In genomic region chr17:78253946-78254672, GRCh38 we compare ENCODE assay signal across 1 cellular context.
TF ChIP-seq lines count a peak whose summit lies in the region.

No MANE protein-coding gene starts in this region.

TF ChIP-seq in HepG2, 621 proteins besides CTCF, POLR2A, EP300 and RAD21 (continued from another document and continues in another):
- TF ChIP-seq USF2 (IDR thresholded peaks at IDR 0.05; ENCODE audit: low read depth, low read length) (no peak), USF2 (CRISPR knock-in tag; IDR thresholded peaks at IDR 0.05; ENCODE audit: borderline replicate concordance) (peak; percentile 27; the same call in 1 of the 2 replicates), SALL2 (CRISPR knock-in tag; IDR thresholded peaks at IDR 0.05) (peak; percentile 91), JARID2 (CRISPR knock-in tag; IDR thresholded peaks at IDR 0.05; ENCODE audit: insufficient replicate concordance) (peak; percentile 51), ZNF567 (CRISPR knock-in tag; IDR thresholded peaks at IDR 0.05; ENCODE audit: borderline replicate concordance) (peak; percentile 90; the same call in 1 of the 2 replicates), ZFYVE20 (CRISPR knock-in tag; IDR thresholded peaks at IDR 0.05; ENCODE audit: borderline replicate concordance, low read depth) (peak; percentile 85; the same call in 1 of the 2 replicates), ZNF597 (CRISPR knock-in tag; IDR thresholded peaks at IDR 0.05) (no peak), ZMYM3 (CRISPR knock-in tag; IDR thresholded peaks at IDR 0.05) (peak; percentile 15; the same call in 1 of the 2 replicates), HOXA3 (CRISPR knock-in tag; IDR thresholded peaks at IDR 0.05) (peak; percentile 92), CREB3 (CRISPR knock-in tag; IDR thresholded peaks at IDR 0.05) (peak; percentile 76; the same call in 1 of the 2 replicates), MAF1 (CRISPR knock-in tag; IDR thresholded peaks at IDR 0.05; ENCODE audit: borderline replicate concordance) (peak; percentile 62; the same call in 1 of the 2 replicates), MTA1 (CRISPR knock-in tag; IDR thresholded peaks at IDR 0.05; ENCODE audit: borderline replicate concordance) (peak; percentile 21; the same call in 1 of the 2 replicates), PATZ1 (CRISPR knock-in tag; IDR thresholded peaks at IDR 0.05) (peak; percentile 91), SIX1 (CRISPR knock-in tag; IDR thresholded peaks at IDR 0.05; ENCODE audit: borderline replicate concordance) (no peak), ZNF777 (CRISPR knock-in tag; IDR thresholded peaks at IDR 0.05) (peak; percentile 75), PAX8 (CRISPR knock-in tag; IDR thresholded peaks at IDR 0.05; ENCODE audit: borderline replicate concordance) (peak; percentile 46; the same call in 1 of the 2 replicates), AGO1 (IDR thresholded peaks at IDR 0.05; ENCODE audit: low read depth, low read length, poor library complexity, severe bottlenecking) (peak; percentile 48), ZNF362 (CRISPR knock-in tag; IDR thresholded peaks at IDR 0.05; ENCODE audit: borderline replicate concordance) (no peak; the same call in 1 of the 2 replicates), ZNF207 (IDR thresholded peaks at IDR 0.05; ENCODE audit: borderline replicate concordance) (no peak), REXO4 (CRISPR knock-in tag; IDR thresholded peaks at IDR 0.05; ENCODE audit: borderline replicate concordance) (peak; percentile 92), AKNA (CRISPR knock-in tag; IDR thresholded peaks at IDR 0.05; ENCODE audit: borderline replicate concordance) (no peak), GPN1 (CRISPR knock-in tag; IDR thresholded peaks at IDR 0.05; ENCODE audit: borderline replicate concordance) (0 out of 2 replicates have a peak, but pooled peaks have one; percentile 58), CBFB (CRISPR knock-in tag; IDR thresholded peaks at IDR 0.05) (peak; percentile 82), TCF12 (IDR thresholded peaks at IDR 0.05) (no peak), TCF12 (CRISPR knock-in tag; IDR thresholded peaks at IDR 0.05) (peak; percentile 94; the same call in 1 of the 2 replicates), ZNF839 (CRISPR knock-in tag; IDR thresholded peaks at IDR 0.05; ENCODE audit: borderline replicate concordance) (peak; percentile 94), ZNF10 (CRISPR knock-in tag; IDR thresholded peaks at IDR 0.05; ENCODE audit: borderline replicate concordance, low read depth) (no peak), SRSF9 (IDR thresholded peaks at IDR 0.05; ENCODE audit: borderline replicate concordance, insufficient read depth, low read depth, low read length, poor library complexity, severe bottlenecking) (no peak), FOXO4 (CRISPR knock-in tag; conservative IDR thresholded peaks at IDR 0.05) (0 out of 2 replicates have a peak, but pooled peaks have one; percentile 90), ZNF724P (CRISPR knock-in tag; IDR thresholded peaks at IDR 0.05; ENCODE audit: borderline replicate concordance) (peak; percentile 70; the same call in 1 of the 2 replicates), ATAD3A (CRISPR knock-in tag; IDR thresholded peaks at IDR 0.05) (no peak), ZNF558 (CRISPR knock-in tag; IDR thresholded peaks at IDR 0.05; ENCODE audit: borderline replicate concordance) (peak; percentile 62; the same call in 1 of the 2 replicates), ZFP82 (CRISPR knock-in tag; IDR thresholded peaks at IDR 0.05; ENCODE audit: borderline replicate concordance) (no peak; the same call in 1 of the 2 replicates), HHEX (CRISPR knock-in tag; IDR thresholded peaks at IDR 0.05) (no peak), DBP (CRISPR knock-in tag; IDR thresholded peaks at IDR 0.05; ENCODE audit: not compliant biosample characterization) (no peak), PRPF4 (IDR thresholded peaks at IDR 0.05; ENCODE audit: low read depth, low read length, poor library complexity, severe bottlenecking) (no peak), MLXIP (CRISPR knock-in tag; IDR thresholded peaks at IDR 0.05; ENCODE audit: borderline replicate concordance) (peak; percentile 81), NAIF1 (CRISPR knock-in tag; IDR thresholded peaks at IDR 0.05; ENCODE audit: borderline replicate concordance) (peak; percentile 68; the same call in 1 of the 2 replicates), DRAP1 (CRISPR knock-in tag; IDR thresholded peaks at IDR 0.05) (peak; percentile 62; the same call in 1 of the 2 replicates)
